Comparison of ENCODE assay signal across 8 cellular contexts in the genomic region with DNA sequence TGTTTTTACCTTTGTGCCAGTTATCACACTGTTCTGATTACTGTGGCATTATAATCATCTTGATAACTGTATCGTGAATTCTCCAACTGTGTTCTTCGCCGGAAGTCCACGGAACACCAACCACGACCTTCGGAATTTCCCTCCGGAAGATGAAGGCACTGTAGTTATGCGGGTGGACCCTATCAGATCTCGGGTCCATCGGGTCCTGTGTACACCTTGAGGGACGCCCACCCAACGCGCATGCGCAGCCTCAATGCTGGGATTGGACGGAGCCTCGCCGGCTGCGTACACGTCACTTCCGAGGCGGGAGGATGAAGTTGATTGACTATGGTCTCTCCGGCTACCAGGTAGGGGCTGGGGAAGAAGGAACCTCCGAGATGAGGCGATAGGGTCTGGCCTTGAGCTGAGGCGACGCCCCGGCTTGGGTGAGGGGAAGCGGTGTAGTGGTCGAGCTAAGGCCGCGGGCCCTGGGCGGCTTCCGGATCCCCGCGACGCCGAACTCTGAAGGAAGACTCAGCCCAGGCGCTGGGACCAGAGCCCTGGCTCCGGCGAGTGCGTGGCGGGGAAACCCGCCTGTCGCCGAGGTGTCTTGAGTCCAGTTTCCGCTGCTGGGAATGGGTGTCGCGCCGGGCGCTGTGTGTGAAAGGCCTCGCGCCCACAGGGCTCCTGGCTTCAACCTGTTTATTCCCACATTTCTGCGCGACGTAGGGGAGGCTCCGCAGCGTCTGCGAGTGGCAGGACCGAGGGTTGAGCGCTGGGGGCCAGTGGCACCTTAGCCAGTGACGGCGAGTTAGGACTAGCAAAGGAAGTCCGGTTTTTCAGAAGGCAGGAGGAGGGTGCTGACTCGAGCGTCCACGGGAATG.
A peak's percentile ranks its signal among the peaks of the same experiment; 100 is the strongest.
DNase-seq lines count a peak whose midpoint lies in the region; ATAC-seq and TF ChIP-seq lines count a peak whose summit lies in the region.

A gene with protein sequence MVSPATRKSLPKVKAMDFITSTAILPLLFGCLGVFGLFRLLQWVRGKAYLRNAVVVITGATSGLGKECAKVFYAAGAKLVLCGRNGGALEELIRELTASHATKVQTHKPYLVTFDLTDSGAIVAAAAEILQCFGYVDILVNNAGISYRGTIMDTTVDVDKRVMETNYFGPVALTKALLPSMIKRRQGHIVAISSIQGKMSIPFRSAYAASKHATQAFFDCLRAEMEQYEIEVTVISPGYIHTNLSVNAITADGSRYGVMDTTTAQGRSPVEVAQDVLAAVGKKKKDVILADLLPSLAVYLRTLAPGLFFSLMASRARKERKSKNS (plus strand): TSS at position 320 of the 863 bp plus-strand sequence. CDS start 8 bp downstream, at position 328.

- TF ChIP-seq POLR2A in GM18951 (IDR thresholded peaks at IDR 0.05; ENCODE audit: extremely low read depth, insufficient read depth, insufficient read length): peak; percentile 87

- H3K4me3 Mint-ChIP-seq in central memory CD8-positive, alpha-beta T cell: peak within 1 kb of the TSS; percentile 95

- H3K36me3 Mint-ChIP-seq in central memory CD8-positive, alpha-beta T cell (ENCODE audit: insufficient read depth): peaks cover 10% of the 10 kb centered on the region

- peaks cover 33% of the 10 kb centered on the region for H3K4me1 Mint-ChIP-seq in central memory CD8-positive, alpha-beta T cell

- H3K27me3 Mint-ChIP-seq in central memory CD8-positive, alpha-beta T cell: no peaks in the 10 kb centered on the region

- H3K9me3 Mint-ChIP-seq in central memory CD8-positive, alpha-beta T cell: no peaks in the 10 kb centered on the region

- peak within 1 kb of the TSS; percentile 98 for H3K27ac Mint-ChIP-seq in central memory CD8-positive, alpha-beta T cell (ENCODE audit: low read depth)

- peak; percentile 94 for ATAC-seq in HG03196 (IDR thresholded peaks at IDR 0.05; ENCODE audit: unreplicated experiment)
- ATAC-seq in central memory CD8-positive, alpha-beta T cell (replicated peaks; ENCODE audit: extremely low read depth, poor library complexity, severe bottlenecking): peak; percentile 87

- DNase-seq in AG08396 (ENCODE audit: low spot score) (peak; percentile 97), NCI-H345 (lab: John Stamatoyannopoulos, UW) (peak; percentile 94), iris pigment epithelial cell (ENCODE audit: low read depth) (peak; percentile 84)
- DNase-seq in activated CD4-positive, CD25-positive, alpha-beta regulatory T cell treated with anti-CD3 and anti-CD28 coated beads, Interleukin-2, amount 50 U/mL, for 16 hours (ENCODE audit: low read depth, low spot score): peak; percentile 96
- DNase-seq in central memory CD8-positive, alpha-beta T cell (ENCODE audit: low spot score in 2 of 2): peak; percentile 88 to 93
- DNase-seq in stimulated activated CD4-positive, alpha-beta T cell treated with anti-CD3 and anti-CD28 coated beads, Interleukin-12 subunit alpha, Interleukin-12 subunit beta, amount 100 ng/mL, for 4 hours: peak; percentile 97

- in situ Hi-C loops in GM18951 (cut with MboI; ENCODE audit: low sequenced_read_pairs, unreplicated experiment): no loop called here

Comparison
In these comparisons a context has a peak if more than half of its experiments do, and no peak if none do; other contexts are left out.
1. Peak in every context shown above with its lines: DNase-seq and ATAC-seq.